ENCODE assay signal across 9 cellular contexts in genomic region chr9:113582698-113583200, GRCh38.
DNase-seq lines count a peak whose midpoint lies in the region; ATAC-seq, FAIRE-seq and TF ChIP-seq lines count a peak whose summit lies in the region.
"Had no signal": no experiment of that assay in that cellular context is flagged by ENCODE, and none has a peak within 500 bp of the region (broad histone marks: within the 10 kb centered on the region; RNA-seq: fewer than 3 reads in every experiment).

No MANE protein-coding gene starts in this region.

- 71 to 88% (median 83%) methylated on average over 6 of the region's 6 CpGs for WGBS in spleen, 5 donors

- H3K9me3 ChIP-seq in OCI-LY7 (ENCODE audit: low read length) (no peaks in the 10 kb centered on the region), spleen (no peaks in the 10 kb centered on the region)

- POLR2A ChIA-PET in activated CD4-positive, alpha-beta T cell treated with anti-CD3 and anti-CD28 coated beads for 36 hours (lab: Charles Lee): interaction anchor here (0.7 to 1.1 kb wide), 3 partner anchors 65 to 173 kb away, joined by 3 read pairs; partner anchors contain the start of genes C9orf43 and POLE3
- POLR2A ChIA-PET in OCI-LY7 (lab: Charles Lee): interaction anchor here (0.8 to 6.1 kb wide), 18 partner anchors 8 to 307 kb away, joined by 3 to 61 read pairs (median 5); partner anchors contain the start of genes ALAD, C9orf43, CDC26 and POLE3

- no peaks in the 10 kb centered on the region for H3K27me3 ChIP-seq in spleen (replicated peaks in 1 of 7)

- peaks cover 54% of the 10 kb centered on the region for H3K36me3 Mint-ChIP-seq in activated CD4-positive, alpha-beta T cell treated with anti-CD3 and anti-CD28 coated beads for 36 hours (ENCODE audit: low read depth)
- peaks cover 41% of the 10 kb centered on the region for H3K36me3 Mint-ChIP-seq in effector memory CD8-positive, alpha-beta T cell (ENCODE audit: insufficient read depth)

- H3K27ac ChIP-seq in OCI-LY7 (ENCODE audit: low read depth, low read length, poor library complexity, severe bottlenecking) (peak overlapping the region; percentile 96), spleen (peak overlapping the region in 7 of 8 donors; percentile 87 to 96 (median 94))

- peak overlapping the region; percentile 81 for H3K4me3 Mint-ChIP-seq in activated CD4-positive, alpha-beta T cell treated with anti-CD3 and anti-CD28 coated beads for 36 hours
- H3K4me3 Mint-ChIP-seq in effector memory CD8-positive, alpha-beta T cell: peak overlapping the region; percentile 33 to 79

- peaks cover 59% of the 10 kb centered on the region for H3K4me1 ChIP-seq in OCI-LY7 (ENCODE audit: insufficient read depth, low read length, poor library complexity, severe bottlenecking)
- peaks cover 64 to 100% (median 91%) of the 10 kb centered on the region in 6 donors for H3K4me1 ChIP-seq in spleen

- no peak for TF ChIP-seq CTCF in OCI-LY7 (conservative IDR thresholded peaks at IDR 0.05; ENCODE audit: low read length)
- TF ChIP-seq CTCF in spleen (IDR thresholded peaks at IDR 0.05 in 8 of 11, conservative IDR thresholded peaks at IDR 0.05 in 3 of 11): no peak

- H3K27me3 Mint-ChIP-seq in activated CD4-positive, alpha-beta T cell treated with anti-CD3 and anti-CD28 coated beads for 36 hours: no peaks in the 10 kb centered on the region
- no peaks in the 10 kb centered on the region for H3K27me3 Mint-ChIP-seq in effector memory CD8-positive, alpha-beta T cell

- no peaks in the 10 kb centered on the region for H3K79me2 ChIP-seq in OCI-LY7 (ENCODE audit: insufficient read depth, low read depth, low read length)

- peaks cover 88% of the 10 kb centered on the region for H3K4me1 Mint-ChIP-seq in activated CD4-positive, alpha-beta T cell treated with anti-CD3 and anti-CD28 coated beads for 36 hours
- H3K4me1 Mint-ChIP-seq in effector memory CD8-positive, alpha-beta T cell (ENCODE audit: low read depth in 2 of 2): peaks cover 68 to 77% of the 10 kb centered on the region in 2 donors

- TF ChIP-seq POLR2A in spleen (IDR thresholded peaks at IDR 0.05): no peak

- no peaks in the 10 kb centered on the region for H3K9me3 Mint-ChIP-seq in activated CD4-positive, alpha-beta T cell treated with anti-CD3 and anti-CD28 coated beads for 36 hours (ENCODE audit: low read depth)
- H3K9me3 Mint-ChIP-seq in effector memory CD8-positive, alpha-beta T cell: no peaks in the 10 kb centered on the region

- H3K4me3 ChIP-seq in OCI-LY7 (ENCODE audit: low read depth, low read length, poor library complexity, severe bottlenecking): peak overlapping the region; percentile 50
- H3K4me3 ChIP-seq in spleen: no peak overlapping the region

- BruUV-seq in OCI-LY7 (replicated peaks; lab: Mats Ljungman, UMichigan): no TSS peak

- no peak for ATAC-seq in activated CD4-positive, alpha-beta T cell treated with anti-CD3 and anti-CD28 coated beads for 36 hours
- no peak for ATAC-seq in effector memory CD8-positive, alpha-beta T cell (replicated peaks)
- ATAC-seq in HG03280 (IDR thresholded peaks at IDR 0.05; ENCODE audit: unreplicated experiment) (no peak), HG03432 (IDR thresholded peaks at IDR 0.05; ENCODE audit: unreplicated experiment) (no peak)

- peak overlapping the region; percentile 12; the same call in 1 of the 2 replicates for H2AFZ ChIP-seq in OCI-LY7 (ENCODE audit: low read length)

- H4K20me1 ChIP-seq in OCI-LY7 (ENCODE audit: insufficient read depth, low read length): no peaks in the 10 kb centered on the region

- DNase-seq in activated CD4-positive, alpha-beta T cell treated with anti-CD3 and anti-CD28 coated beads for 36 hours: no peak
- no peak for DNase-seq in activated CD4-positive, alpha-beta T cell treated with anti-CD3 and anti-CD28 coated beads for 1 hour
- DNase-seq in OCI-LY7 (ENCODE audit: low spot score): no peak
- DNase-seq in effector memory CD8-positive, alpha-beta T cell: no peak
- DNase-seq in spleen: no peak
- DNase-seq in RCC 7860 (ENCODE audit: low spot score): no peak
- DNase-seq: DMS79 treated with DMSO at 0.1 percent for 48 hours had no signal

- CTCF ChIA-PET in activated CD4-positive, alpha-beta T cell treated with anti-CD3 and anti-CD28 coated beads for 36 hours (lab: Charles Lee): interaction anchor here (0.6 to 15.9 kb wide), 18 partner anchors 10 to 308 kb away, joined by 3 to 502 read pairs (median 5); partner anchors contain the start of genes CDC26 and PRPF4
- CTCF ChIA-PET in OCI-LY7 (lab: Charles Lee; ENCODE audit: unreplicated experiment): interaction anchor here (0.6 to 2.3 kb wide), 13 partner anchors 8 to 271 kb away, joined by 3 to 18 read pairs (median 5); partner anchors contain the start of gene ALAD

- intact Hi-C loops in activated CD4-positive, alpha-beta T cell treated with anti-CD3 and anti-CD28 coated beads for 36 hours (cut with DNase I, micrococcal nuclease): loop anchor here (1.0 to 5.0 kb wide), 5 partner anchors 41 to 360 kb away; partner anchors contain the start of genes FKBP15 (in 2 of the 2), SLC31A1 (in 2 of the 2), C9orf43 (in 1 of the 2) and CDC26 (in 1 of the 2)
- intact Hi-C loops in OCI-LY7 (cut with micrococcal nuclease; ENCODE audit: unreplicated experiment): loop anchor here (1.0 to 10.0 kb wide), 6 partner anchors 61 to 308 kb away; partner anchors contain the start of genes ALAD, C9orf43, CDC26 and POLE3
- intact Hi-C loops in spleen (cut with DNase I; ENCODE audit: low total_unique reads): no loop called here

- peak overlapping the region; percentile 86 for H3K27ac Mint-ChIP-seq in activated CD4-positive, alpha-beta T cell treated with anti-CD3 and anti-CD28 coated beads for 36 hours
- peak overlapping the region; percentile 94 to 95 for H3K27ac Mint-ChIP-seq in effector memory CD8-positive, alpha-beta T cell

- no peaks in the 10 kb centered on the region for H3K9me2 ChIP-seq in OCI-LY7 (ENCODE audit: insufficient read depth, low read length)

- FAIRE-seq in RCC 7860 (lab: Jason Lieb, UNC): no peak

- peak overlapping the region; percentile 77 for H3K4me2 ChIP-seq in OCI-LY7 (ENCODE audit: low read length)

- H3K36me3 ChIP-seq in OCI-LY7 (ENCODE audit: insufficient read depth, low read length): peaks cover 19% of the 10 kb centered on the region
- peaks cover 0 to 58% (median 34%) of the 10 kb centered on the region in 6 donors for H3K36me3 ChIP-seq in spleen
